In the genomic region with DNA sequence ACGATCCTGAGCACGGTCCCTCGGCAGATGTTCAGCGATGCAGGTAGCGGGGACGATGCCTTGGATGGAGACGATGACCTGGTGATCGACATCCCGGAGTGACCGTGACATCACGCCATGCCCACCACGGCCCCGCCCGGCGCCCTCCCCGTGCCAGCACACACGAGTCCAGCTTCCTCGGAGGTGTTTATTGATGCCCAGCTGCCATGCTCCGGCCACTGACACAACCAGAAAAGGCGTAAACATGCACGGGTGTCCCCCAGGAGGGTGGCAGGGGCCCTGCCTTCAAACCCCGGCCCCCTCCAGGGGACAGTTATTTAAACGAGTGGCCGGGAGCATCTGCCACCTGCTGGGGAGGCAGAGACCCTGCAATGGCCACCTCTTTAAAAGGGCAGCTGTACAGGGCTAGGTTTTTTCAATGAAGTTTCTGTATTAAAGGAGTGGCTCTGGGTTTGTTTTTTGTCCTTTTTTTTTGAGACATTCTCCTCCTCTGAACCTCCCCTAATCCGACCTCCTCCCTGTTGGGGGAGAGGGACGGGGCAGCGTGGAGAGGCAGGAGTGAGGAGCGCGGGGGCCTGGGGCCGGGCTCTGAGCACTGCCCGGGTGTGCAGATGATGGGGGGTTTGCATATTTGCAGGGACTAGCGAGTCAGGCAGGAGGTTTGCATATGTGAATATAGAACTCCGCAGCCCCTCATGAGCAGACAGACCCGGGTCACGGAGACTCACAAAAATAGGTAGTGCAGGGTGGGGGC, we compare ENCODE assay signal across 9 cellular contexts. TPM values are rescaled to one million over a fixed set of nuclear protein-coding genes. Genes with fewer than 3 reads are reported as not detected.
DNase-seq lines count a peak whose midpoint lies in the region; ATAC-seq and TF ChIP-seq lines count a peak whose summit lies in the region.
"Had no signal": no experiment of that assay in that cellular context is flagged by ENCODE, and none has a peak within 500 bp of the region (broad histone marks: within the 10 kb centered on the region; RNA-seq: fewer than 3 reads in every experiment).

No MANE protein-coding gene starts in this region.

- H3K23ac ChIP-seq in neuronal stem cell (ENCODE audit: low read depth, low read length, poor library complexity) = peak overlapping the region; percentile 52

- H3K27me3 ChIP-seq in Karpas-422 (ENCODE audit: low read length) (no peaks in the 10 kb centered on the region), neuronal stem cell (ENCODE audit: control insufficient read depth in 3 of 3, insufficient read depth in 3 of 3, low read depth in 1 of 3, low read length in 3 of 3) (peaks cover 0 to 6% (median 6%) of the 10 kb centered on the region in 3 experiments)

- H3K4me2 ChIP-seq in Karpas-422 (ENCODE audit: low read depth, low read length, poor library complexity, severe bottlenecking) = no peak overlapping the region
- no peak overlapping the region for H3K4me2 ChIP-seq in neuronal stem cell (ENCODE audit: insufficient read depth, low read length, poor library complexity, severe bottlenecking)

- peak; percentile 30 for TF ChIP-seq CTCF in activated B cell treated with CpG ODN at 0.5 μM for 24 hours (IDR thresholded peaks at IDR 0.05)

- no peak overlapping the region for H2AK5ac ChIP-seq in neuronal stem cell (ENCODE audit: low read depth, low read length)

- H3K9me2 ChIP-seq in Karpas-422 (replicated peaks; ENCODE audit: insufficient read depth, low read length) = no peaks in the 10 kb centered on the region

- H3K36me3 ChIP-seq in Karpas-422 (ENCODE audit: insufficient read depth, low read length) = no peaks in the 10 kb centered on the region
- peaks cover 16 to 37% of the 10 kb centered on the region in 2 donors for H3K36me3 ChIP-seq in neuronal stem cell (replicated peaks in 1 of 2; ENCODE audit: control insufficient read depth in 2 of 2, insufficient read depth in 2 of 2, low read length in 2 of 2)

- H3K4me3 Mint-ChIP-seq in activated B cell treated with CpG ODN at 0.5 μM for 24 hours = no peak overlapping the region

- no peaks in the 10 kb centered on the region for H3K9me3 Mint-ChIP-seq in activated B cell treated with CpG ODN at 0.5 μM for 24 hours

- H3K79me2 ChIP-seq in Karpas-422 (ENCODE audit: low read length) = no peaks in the 10 kb centered on the region

- H3K4me3 ChIP-seq in Karpas-422 (ENCODE audit: low read length) (no peak overlapping the region), neuronal stem cell (ENCODE audit: low read length in 2 of 2) (no peak overlapping the region)

- intact Hi-C loops in activated B cell treated with CpG ODN at 0.5 μM for 24 hours (cut with micrococcal nuclease) = loop anchor here (1.0 to 2.0 kb wide), 3 partner anchors 143 to 312 kb away; a partner anchor contains a TSS

- POLR2A ChIA-PET in activated B cell treated with CpG ODN at 0.5 μM for 24 hours (lab: Charles Lee) = interaction anchor here (0.6 to 2.2 kb wide), 5 partner anchors 9 to 305 kb away, joined by 3 to 8 read pairs (median 3); a partner anchor contains a TSS

- peaks cover 11% of the 10 kb centered on the region for H3K27me3 Mint-ChIP-seq in activated B cell treated with CpG ODN at 0.5 μM for 24 hours

- DNase-seq in NCI-H524 (lab: John Stamatoyannopoulos, UW) (peak; percentile 42 to 71), NCI-H524 treated with DMSO at 0.1 percent for 48 hours (lab: John Stamatoyannopoulos, UW) (no peak), Karpas-422 (peak; percentile 77), activated B cell treated with CpG ODN at 0.5 μM for 24 hours (peak; percentile 31), fibroblast of gingiva (ENCODE audit: low read depth) (peak; percentile 22), neuronal stem cell (ENCODE audit: low spot score) (no peak), OCI-M2 (lab: John Stamatoyannopoulos, UW; ENCODE audit: unreplicated experiment) (no peak)

- H2BK120ac ChIP-seq in neuronal stem cell (ENCODE audit: low read depth, low read length) = no peak overlapping the region

- H3K4me1 Mint-ChIP-seq in activated B cell treated with CpG ODN at 0.5 μM for 24 hours = peaks cover 10% of the 10 kb centered on the region

- H3K36me3 Mint-ChIP-seq in activated B cell treated with CpG ODN at 0.5 μM for 24 hours (ENCODE audit: low read depth) = peaks cover 25% of the 10 kb centered on the region

- WGBS in neuronal stem cell (ENCODE audit: extremely low coverage in 2 of 2, insufficient read length in 2 of 2, insufficient replicate concordance in 1 of 2), 2 donors = no CpG with 5 or more reads among the region's 35 CpGs

- peak; percentile 81 for ATAC-seq in activated B cell treated with CpG ODN at 0.5 μM for 24 hours (ENCODE audit: low read depth)
- no peak for ATAC-seq in GM18909 (IDR thresholded peaks at IDR 0.05; ENCODE audit: poor library complexity, unreplicated experiment)

- H3K18ac ChIP-seq in neuronal stem cell (ENCODE audit: low read length) = no peak overlapping the region

- CTCF ChIA-PET in activated B cell treated with CpG ODN at 0.5 μM for 24 hours (lab: Charles Lee) = interaction anchor here (0.8 to 1.3 kb wide), 4 partner anchors 30 to 314 kb away, joined by 3 to 6 read pairs (median 4); a partner anchor contains a TSS

- H2BK12ac ChIP-seq in neuronal stem cell (ENCODE audit: low read length) = no peak overlapping the region

- no peak overlapping the region for H3K9ac ChIP-seq in Karpas-422 (ENCODE audit: low read length)
- H3K9ac ChIP-seq in neuronal stem cell (ENCODE audit: low read depth, low read length, poor library complexity) = no peak overlapping the region

- H3K27ac ChIP-seq in Karpas-422 (ENCODE audit: low read length) = no peak overlapping the region
- no peak overlapping the region for H3K27ac ChIP-seq in neuronal stem cell (replicated peaks; ENCODE audit: low read length)

- no peak overlapping the region for H2BK5ac ChIP-seq in neuronal stem cell (ENCODE audit: low read length)

- H4K8ac ChIP-seq in neuronal stem cell (ENCODE audit: low read depth, low read length) = no peak overlapping the region

- H3K9me3 ChIP-seq in Karpas-422 (ENCODE audit: low read length) (no peaks in the 10 kb centered on the region), neuronal stem cell (replicated peaks in 1 of 2; ENCODE audit: control insufficient read depth in 2 of 2, insufficient read depth in 1 of 2, low read depth in 1 of 2, low read length in 2 of 2) (no peaks in the 10 kb centered on the region)

- H4K91ac ChIP-seq in neuronal stem cell (ENCODE audit: low read depth, low read length, poor library complexity) = no peak overlapping the region

- H2BK15ac ChIP-seq in neuronal stem cell (ENCODE audit: low read length) = no peak overlapping the region

- H4K20me1 ChIP-seq in Karpas-422 (ENCODE audit: insufficient read depth, low read depth, low read length) = 0 out of 2 replicates have a peak, but pooled peaks cover 10% of the 10 kb centered on the region

- H3K4me1 ChIP-seq in Karpas-422 (ENCODE audit: low read length) = peaks cover 22% of the 10 kb centered on the region
- H3K4me1 ChIP-seq in neuronal stem cell (ENCODE audit: control insufficient read depth in 2 of 2, insufficient read depth in 1 of 2, low read depth in 1 of 2, low read length in 2 of 2) = peaks cover 5 to 8% of the 10 kb centered on the region in 2 donors

- no peak overlapping the region for H3K14ac ChIP-seq in neuronal stem cell (ENCODE audit: low read length)

- H2AFZ ChIP-seq in Karpas-422 (ENCODE audit: low read length) (no peak overlapping the region), neuronal stem cell (ENCODE audit: low read length) (no peak overlapping the region)

- H3K27ac Mint-ChIP-seq in activated B cell treated with CpG ODN at 0.5 μM for 24 hours = no peak overlapping the region

- H3K79me1 ChIP-seq in neuronal stem cell (ENCODE audit: low read depth, low read length) = peaks cover 6% of the 10 kb centered on the region

- no peak overlapping the region for H3K4ac ChIP-seq in neuronal stem cell (ENCODE audit: low read length)

RNA-seq across cellular contexts. Expression of a gene that starts 5.3 kb away (rescaled TPM):
- not detected in 2 replicates for total RNA-seq in Karpas-422 (2014; rRNA removed; shearing (Covaris generic); ENCODE audit: low replicate concordance)
- not detected in 2 replicates for total RNA-seq in activated B cell treated with CpG ODN at 0.5 μM for 24 hours
- polyA plus RNA-seq in neuronal stem cell (2013, experiment 1 of 2) = 5.2 TPM
- polyA plus RNA-seq in neuronal stem cell (2013, experiment 2 of 2) = 5.1 TPM

RNA-seq across cellular contexts. Expression of a gene that starts 9.5 kb away (rescaled TPM):
- total RNA-seq in Karpas-422 (2014; rRNA removed; shearing (Covaris generic); ENCODE audit: low replicate concordance) = 67.7 and 94.0 TPM in 2 replicates
- 83.5 and 93.6 TPM in 2 replicates for total RNA-seq in activated B cell treated with CpG ODN at 0.5 μM for 24 hours
- 48.2 TPM for polyA plus RNA-seq in neuronal stem cell (2013, experiment 1 of 2)
- polyA plus RNA-seq in neuronal stem cell (2013, experiment 2 of 2) = 47.3 TPM

RNA-seq across cellular contexts. Expression of a gene that starts 10.1 kb away (rescaled TPM):
- total RNA-seq in Karpas-422 (2014; rRNA removed; shearing (Covaris generic); ENCODE audit: low replicate concordance) = 9.6 and 22.1 TPM in 2 replicates
- total RNA-seq in activated B cell treated with CpG ODN at 0.5 μM for 24 hours = 10.5 and 14.2 TPM in 2 replicates
- 16.5 TPM for polyA plus RNA-seq in neuronal stem cell (2013, experiment 1 of 2)
- polyA plus RNA-seq in neuronal stem cell (2013, experiment 2 of 2) = 17.3 TPM

RNA-seq across cellular contexts. Expression of a gene that starts 17.5 kb away (rescaled TPM):
- not detected in 2 replicates for total RNA-seq in Karpas-422 (2014; rRNA removed; shearing (Covaris generic); ENCODE audit: low replicate concordance)
- total RNA-seq in activated B cell treated with CpG ODN at 0.5 μM for 24 hours = not detected in 2 replicates
- not detected for polyA plus RNA-seq in neuronal stem cell (2013, experiment 1 of 2)
- not detected for polyA plus RNA-seq in neuronal stem cell (2013, experiment 2 of 2)
- polyA plus RNA-seq: adipose tissue had no signal

RNA-seq across cellular contexts. Expression of a gene that starts 25.6 kb away (rescaled TPM):
- total RNA-seq in Karpas-422 (2014; rRNA removed; shearing (Covaris generic); ENCODE audit: low replicate concordance) = 1.0 TPM in 1 of 2 replicates, not detected in the other
- total RNA-seq in activated B cell treated with CpG ODN at 0.5 μM for 24 hours = not detected in 2 replicates
- 23.0 TPM for polyA plus RNA-seq in neuronal stem cell (2013, experiment 1 of 2)
- 22.5 TPM for polyA plus RNA-seq in neuronal stem cell (2013, experiment 2 of 2)

Comparison
In these comparisons a context has a peak if more than half of its experiments do, and no peak if none do; other contexts are left out.
1. DNase-seq: peak in NCI-H524 (2 of 2), Karpas-422 (single experiment), activated B cell treated with CpG ODN at 0.5 μM for 24 hours (single experiment) and fibroblast of gingiva (single experiment); none in NCI-H524 treated with DMSO at 0.1 percent for 48 hours (single experiment), neuronal stem cell (single experiment) and OCI-M2 (single experiment).